In the genomic region with DNA sequence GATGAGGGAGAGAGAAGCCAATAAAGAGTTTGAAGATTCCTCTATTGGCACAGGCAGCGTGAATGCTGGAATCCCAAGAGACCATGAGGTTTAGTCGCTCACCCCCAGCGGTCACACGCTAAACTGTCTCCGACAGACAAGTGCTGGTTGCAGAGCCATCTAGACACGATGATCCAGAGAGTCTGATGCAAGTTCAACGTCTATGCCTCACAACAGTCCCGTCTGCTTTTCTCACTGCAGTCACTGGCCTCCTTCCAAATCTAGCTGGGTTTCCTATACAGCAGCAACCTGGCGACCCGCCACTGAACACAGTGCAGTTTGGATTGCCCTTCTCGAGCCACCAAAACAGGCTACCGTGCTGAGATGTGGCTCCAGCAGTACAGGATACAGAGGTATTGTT, we compare ENCODE assay signal across 9 cellular contexts.
A peak's percentile ranks its signal among the peaks of the same experiment; 100 is the strongest.
DNase-seq lines count a peak whose midpoint lies in the region; ATAC-seq and TF ChIP-seq lines count a peak whose summit lies in the region.
"Had no signal": no experiment of that assay in that cellular context is flagged by ENCODE, and none has a peak within 500 bp of the region (broad histone marks: within the 10 kb centered on the region; RNA-seq: fewer than 3 reads in every experiment).

No MANE protein-coding gene starts in this region.

- POLR2A ChIA-PET in activated B cell treated with CpG ODN at 0.5 μM for 24 hours (lab: Charles Lee) = no interaction called here

- no peaks in the 10 kb centered on the region for H3K4me1 ChIP-seq in vagina

- peaks cover 0 to 5% of the 10 kb centered on the region in 2 donors for H3K36me3 ChIP-seq in vagina

- no peak overlapping the region for H3K4me3 ChIP-seq in vagina

- no peak overlapping the region for H3K4me3 Mint-ChIP-seq in activated naive CD4-positive, alpha-beta T cell treated with anti-CD3 and anti-CD28 coated beads, Interleukin-2, amount 50 U/mL, for 24 hours
- H3K4me3 Mint-ChIP-seq in activated B cell treated with CpG ODN at 0.5 μM for 24 hours (no peak overlapping the region), nephron progenitor cell (no peak overlapping the region)
- H3K4me3 Mint-ChIP-seq in stimulated activated naive B cell treated with anti-CD40 and anti-IgM and Interleukin-4, amounts not matched to agents 10 μg/mL and 1 μg/mL and 100 μg/mL, for 72 hours = peak overlapping the region in 1 of 2 donors; percentile 25

- peaks cover 4% of the 10 kb centered on the region for H3K9me3 Mint-ChIP-seq in activated naive CD4-positive, alpha-beta T cell treated with anti-CD3 and anti-CD28 coated beads, Interleukin-2, amount 50 U/mL, for 24 hours
- H3K9me3 Mint-ChIP-seq in activated B cell treated with CpG ODN at 0.5 μM for 24 hours (no peaks in the 10 kb centered on the region), nephron progenitor cell (no peaks in the 10 kb centered on the region)
- H3K9me3 Mint-ChIP-seq in stimulated activated naive B cell treated with anti-CD40 and anti-IgM and Interleukin-4, amounts not matched to agents 10 μg/mL and 1 μg/mL and 100 μg/mL, for 72 hours = no peaks in the 10 kb centered on the region

- ATAC-seq in HG03139 (IDR thresholded peaks at IDR 0.05; ENCODE audit: unreplicated experiment) (peak; percentile 45), activated B cell treated with CpG ODN at 0.5 μM for 24 hours (ENCODE audit: low read depth) (peak; percentile 71), HG03175 (IDR thresholded peaks at IDR 0.05; ENCODE audit: unreplicated experiment) (no peak)
- ATAC-seq in stimulated activated naive B cell treated with anti-CD40 and anti-IgM and Interleukin-4, amounts not matched to agents 10 μg/mL and 1 μg/mL and 100 μg/mL, for 72 hours (replicated peaks) = peak; percentile 88 to 90

- no peak for TF ChIP-seq CTCF in activated B cell treated with CpG ODN at 0.5 μM for 24 hours (IDR thresholded peaks at IDR 0.05)
- no peak for TF ChIP-seq CTCF in vagina (IDR thresholded peaks at IDR 0.05)
- TF ChIP-seq CTCF in nephron progenitor cell (IDR thresholded peaks at IDR 0.05) = no peak

- peak overlapping the region; percentile 24 for H3K27ac Mint-ChIP-seq in activated naive CD4-positive, alpha-beta T cell treated with anti-CD3 and anti-CD28 coated beads, Interleukin-2, amount 50 U/mL, for 24 hours
- H3K27ac Mint-ChIP-seq in activated B cell treated with CpG ODN at 0.5 μM for 24 hours (no peak overlapping the region), nephron progenitor cell (no peak overlapping the region)
- peak overlapping the region; percentile 11 for H3K27ac Mint-ChIP-seq in stimulated activated naive B cell treated with anti-CD40 and anti-IgM and Interleukin-4, amounts not matched to agents 10 μg/mL and 1 μg/mL and 100 μg/mL, for 72 hours

- H3K27me3 Mint-ChIP-seq in activated naive CD4-positive, alpha-beta T cell treated with anti-CD3 and anti-CD28 coated beads, Interleukin-2, amount 50 U/mL, for 24 hours = no peaks in the 10 kb centered on the region
- peaks cover 10% of the 10 kb centered on the region for H3K27me3 Mint-ChIP-seq in activated B cell treated with CpG ODN at 0.5 μM for 24 hours
- peaks cover 6 to 11% of the 10 kb centered on the region in 2 donors for H3K27me3 Mint-ChIP-seq in stimulated activated naive B cell treated with anti-CD40 and anti-IgM and Interleukin-4, amounts not matched to agents 10 μg/mL and 1 μg/mL and 100 μg/mL, for 72 hours
- H3K27me3 Mint-ChIP-seq in nephron progenitor cell (ENCODE audit: low read depth, poor library complexity) = no peaks in the 10 kb centered on the region

- CTCF ChIA-PET in activated B cell treated with CpG ODN at 0.5 μM for 24 hours (lab: Charles Lee) = no interaction called here

- no peak for TF ChIP-seq POLR2A in vagina (IDR thresholded peaks at IDR 0.05)

- no peaks in the 10 kb centered on the region for H3K27me3 ChIP-seq in vagina

- intact Hi-C loops in activated B cell treated with CpG ODN at 0.5 μM for 24 hours (cut with micrococcal nuclease) (no loop called here), vagina (cut with DNase I) (no loop called here)

- no peaks in the 10 kb centered on the region for H3K9me3 ChIP-seq in vagina

- no peak overlapping the region for H3K27ac ChIP-seq in vagina

- peaks cover 53% of the 10 kb centered on the region for H3K36me3 Mint-ChIP-seq in activated naive CD4-positive, alpha-beta T cell treated with anti-CD3 and anti-CD28 coated beads, Interleukin-2, amount 50 U/mL, for 24 hours
- H3K36me3 Mint-ChIP-seq in activated B cell treated with CpG ODN at 0.5 μM for 24 hours (ENCODE audit: low read depth) (no peaks in the 10 kb centered on the region), nephron progenitor cell (ENCODE audit: low read depth) (peaks cover 86% of the 10 kb centered on the region)
- peaks cover 6 to 26% of the 10 kb centered on the region in 2 donors for H3K36me3 Mint-ChIP-seq in stimulated activated naive B cell treated with anti-CD40 and anti-IgM and Interleukin-4, amounts not matched to agents 10 μg/mL and 1 μg/mL and 100 μg/mL, for 72 hours

- peaks cover 65% of the 10 kb centered on the region for H3K4me1 Mint-ChIP-seq in activated naive CD4-positive, alpha-beta T cell treated with anti-CD3 and anti-CD28 coated beads, Interleukin-2, amount 50 U/mL, for 24 hours
- H3K4me1 Mint-ChIP-seq in activated B cell treated with CpG ODN at 0.5 μM for 24 hours = peaks cover 13% of the 10 kb centered on the region
- peaks cover 16 to 22% of the 10 kb centered on the region in 2 donors for H3K4me1 Mint-ChIP-seq in stimulated activated naive B cell treated with anti-CD40 and anti-IgM and Interleukin-4, amounts not matched to agents 10 μg/mL and 1 μg/mL and 100 μg/mL, for 72 hours
- peaks cover 24% of the 10 kb centered on the region for H3K4me1 Mint-ChIP-seq in nephron progenitor cell

- DNase-seq in activated naive CD4-positive, alpha-beta T cell treated with Interleukin-2 at 50 U/mL for 16 hours = no peak
- DNase-seq in activated B cell treated with CpG ODN at 0.5 μM for 24 hours = no peak
- peak; percentile 24 for DNase-seq in stimulated activated naive B cell treated with anti-CD40 and anti-IgM and Interleukin-4, amounts not matched to agents 10 μg/mL and 1 μg/mL and 100 μg/mL, for 72 hours
- no peak for DNase-seq in vagina (ENCODE audit: extremely low spot score in 2 of 2)
- no peak for DNase-seq in nephron progenitor cell
- DNase-seq: stimulated activated CD4-positive, alpha-beta T cell treated with anti-CD3 and anti-CD28 coated beads, Interleukin-15, amount 100 ng/mL, for 24 hours had no signal

Comparison
In these comparisons a context has a peak if more than half of its experiments do, and no peak if none do; other contexts are left out.
1. H3K27ac Mint-ChIP-seq: peak in activated naive CD4-positive, alpha-beta T cell treated with anti-CD3 and anti-CD28 coated beads, Interleukin-2, amount 50 U/mL, for 24 hours (single experiment) and stimulated activated naive B cell treated with anti-CD40 and anti-IgM and Interleukin-4, amounts not matched to agents 10 μg/mL and 1 μg/mL and 100 μg/mL, for 72 hours (single experiment); none in activated B cell treated with CpG ODN at 0.5 μM for 24 hours (single experiment) and nephron progenitor cell (single experiment).